16 cellular contexts compared by ENCODE assay signal in genomic region chr16:46895399-46896313, GRCh38. TPM values are rescaled to one million over a fixed set of nuclear protein-coding genes. Genes with fewer than 3 reads are reported as not detected.
DNase-seq lines count a peak whose midpoint lies in the region; ATAC-seq and TF ChIP-seq lines count a peak whose summit lies in the region.
"Had no signal": no experiment of that assay in that cellular context is flagged by ENCODE, and none has a peak within 500 bp of the region (broad histone marks: within the 10 kb centered on the region; RNA-seq: fewer than 3 reads in every experiment).

No MANE protein-coding gene starts in this region.

- H3K79me2 ChIP-seq in hepatocyte = peaks cover 72% of the 10 kb centered on the region
- no peaks in the 10 kb centered on the region; the same call in none of the 2 replicates for H3K79me2 ChIP-seq in PC-3 (ENCODE audit: low read length)

- H3K9me3 ChIP-seq in hepatocyte (ENCODE audit: low read depth) (no peaks in the 10 kb centered on the region), psoas muscle (no peaks in the 10 kb centered on the region), PC-3 (ENCODE audit: low read length) (no peaks in the 10 kb centered on the region)

- H4K20me1 ChIP-seq in hepatocyte (ENCODE audit: insufficient read depth, poor library complexity, severe bottlenecking) (peaks cover 36% of the 10 kb centered on the region), PC-3 (ENCODE audit: low read length) (no peaks in the 10 kb centered on the region)

- H3K9me2 ChIP-seq in hepatocyte (replicated peaks; ENCODE audit: insufficient read depth) (no peaks in the 10 kb centered on the region), PC-3 (replicated peaks; ENCODE audit: low read length) (no peaks in the 10 kb centered on the region)

- H3K4me2 ChIP-seq in hepatocyte (peak overlapping the region; percentile 25), PC-3 (ENCODE audit: low read length) (no peak overlapping the region)

- BruUV-seq in PC-3 (replicated peaks; lab: Mats Ljungman, UMichigan) = no TSS peak

- CTCF ChIA-PET in PC-3 (lab: Charles Lee) = no interaction called here

- H3K4me3 ChIP-seq in hepatocyte = no peak overlapping the region
- H3K4me3 ChIP-seq in psoas muscle = no peak overlapping the region
- H3K4me3 ChIP-seq in PC-3 (ENCODE audit: low read length) = no peak overlapping the region

- 58% methylated on average over 9 of the region's 9 CpGs for WGBS in hepatocyte (ENCODE audit: low lambda C conversion rate, missing lambda C conversion rate)
- WGBS in psoas muscle, 3 donors = 36 to 46% (median 44%) methylated on average over 9 of the region's 9 CpGs

- peaks cover 13% of the 10 kb centered on the region for H3K4me1 ChIP-seq in hepatocyte (ENCODE audit: insufficient read depth)
- peaks cover 45% of the 10 kb centered on the region for H3K4me1 ChIP-seq in psoas muscle
- no peaks in the 10 kb centered on the region for H3K4me1 ChIP-seq in PC-3 (ENCODE audit: insufficient read depth, low read length)

- POLR2A ChIA-PET in PC-3 (lab: Charles Lee; ENCODE audit: unreplicated experiment) = no interaction called here

- no peak overlapping the region for H3K9ac ChIP-seq in PC-3 (ENCODE audit: low read length)

- DNase-seq in DMS53 treated with DMSO at 0.1 percent for 48 hours (lab: John Stamatoyannopoulos, UW; ENCODE audit: unreplicated experiment) (peak; percentile 95), NCI-H2196 treated with DMSO at 0.1 percent for 48 hours (lab: John Stamatoyannopoulos, UW; ENCODE audit: unreplicated experiment) (peak; percentile 26), hepatocyte (ENCODE audit: low spot score) (no peak), psoas muscle (no peak), PC-3 (no peak), NCI-H345 treated with DMSO at 0.1 percent for 48 hours (lab: John Stamatoyannopoulos, UW; ENCODE audit: unreplicated experiment) (no peak)
- DNase-seq: activated CD4-positive, alpha-beta T cell treated with anti-CD3 and anti-CD28 coated beads for 1 hour; activated CD8-positive, alpha-beta memory T cell treated with anti-CD3 and anti-CD28 coated beads, Interleukin-2, amount 10 ng/mL, durations not matched to agents 7 days and 5 days; activated effector memory CD4-positive, alpha-beta T cell treated with anti-CD3 and anti-CD28 coated beads, Interleukin-2, amount 50 U/mL, for 16 hours; AML-193; foreskin melanocyte; natural killer cell; T-helper 17 cell had no signal

- H3K27me3 ChIP-seq in hepatocyte (no peaks in the 10 kb centered on the region), psoas muscle (ENCODE audit: insufficient read depth in 3 of 3, low read length in 2 of 3) (no peaks in the 10 kb centered on the region), PC-3 (ENCODE audit: low read length) (no peaks in the 10 kb centered on the region)

- TF ChIP-seq CTCF in hepatocyte (IDR thresholded peaks at IDR 0.05; ENCODE audit: poor library complexity) (no peak), psoas muscle (IDR thresholded peaks at IDR 0.05) (no peak), PC-3 (conservative IDR thresholded peaks at IDR 0.05; ENCODE audit: low read depth, low read length) (no peak)

- no peaks in the 10 kb centered on the region for H3K36me3 ChIP-seq in hepatocyte (replicated peaks; ENCODE audit: insufficient read depth, low read depth)
- H3K36me3 ChIP-seq in psoas muscle (ENCODE audit: insufficient read depth in 1 of 2, low read depth in 1 of 2) = peaks cover 0 to 7% of the 10 kb centered on the region in 2 donors
- H3K36me3 ChIP-seq in PC-3 (ENCODE audit: low read depth, low read length) = no peaks in the 10 kb centered on the region

- ATAC-seq in psoas muscle (peak in 2 of 4 donors; percentile 21 to 24), PC-3 (no peak), GM19351 (IDR thresholded peaks at IDR 0.05; ENCODE audit: unreplicated experiment) (no peak), GM19467 (IDR thresholded peaks at IDR 0.05; ENCODE audit: unreplicated experiment) (no peak)
- ATAC-seq: activated CD8-positive, alpha-beta memory T cell treated with anti-CD3 and anti-CD28 coated beads, Interleukin-2, amount 10 ng/mL, durations not matched to agents 7 days and 5 days; HCT116; natural killer cell; T-helper 17 cell had no signal

- intact Hi-C loops in psoas muscle (cut with DNase I) = no loop called here
- intact Hi-C loops in PC-3 (cut with micrococcal nuclease) = no loop called here

- no peaks in the 10 kb centered on the region for H3F3A ChIP-seq in PC-3 (ENCODE audit: low read length, unreplicated experiment)

- no peak overlapping the region for H2AFZ ChIP-seq in hepatocyte
- no peak overlapping the region for H2AFZ ChIP-seq in PC-3 (ENCODE audit: low read length)

- peak overlapping the region; percentile 20 for H3K27ac ChIP-seq in hepatocyte
- H3K27ac ChIP-seq in psoas muscle = peak overlapping the region; percentile 79
- no peak overlapping the region for H3K27ac ChIP-seq in PC-3 (ENCODE audit: low read length)

RNA-seq across cellular contexts. Expression of gene GPT2, which starts 11.5 kb away (rescaled TPM):
- total RNA-seq in hepatocyte (37.4 and 41.0 TPM in 2 replicates), psoas muscle (100 to 1,000 TPM in 1 of 4 donors, 10 to 100 TPM in 3; 27.7 to 110 (median 65.3) TPM), PC-3 (2014; rRNA removed) (19.4 and 22.0 TPM in 2 replicates)
- polyA plus RNA-seq in hepatocyte (38.9 and 51.3 TPM in 2 replicates), psoas muscle (10 to 100 TPM; 25.7 to 52.5 (median 41.1) TPM)

Comparison
In these comparisons a context has a peak if more than half of its experiments do, and no peak if none do; other contexts are left out.
1. DNase-seq: peak in DMS53 treated with DMSO at 0.1 percent for 48 hours (single experiment) and NCI-H2196 treated with DMSO at 0.1 percent for 48 hours (single experiment); none in hepatocyte (single experiment), psoas muscle (0 of 2), PC-3 (single experiment) and NCI-H345 treated with DMSO at 0.1 percent for 48 hours (single experiment).